ENCODE assay signal across 22 cellular contexts in genomic region chr2:207603486-207603885, GRCh38. TPM values are rescaled to one million over a fixed set of nuclear protein-coding genes. Genes with fewer than 3 reads are reported as not detected.
DNase-seq lines count a peak whose midpoint lies in the region; ATAC-seq and TF ChIP-seq lines count a peak whose summit lies in the region.
"Had no signal": no experiment of that assay in that cellular context is flagged by ENCODE, and none has a peak within 500 bp of the region (broad histone marks: within the 10 kb centered on the region; RNA-seq: fewer than 3 reads in every experiment).

No MANE protein-coding gene starts in this region.

- no peaks in the 10 kb centered on the region for H3K36me3 Mint-ChIP-seq in glutamatergic neuron (ENCODE audit: unreplicated experiment)
- peaks cover 32 to 48% of the 10 kb centered on the region in 2 donors for H3K36me3 Mint-ChIP-seq in stimulated activated naive B cell treated with anti-CD40 and anti-IgM and Interleukin-4, amounts not matched to agents 10 μg/mL and 1 μg/mL and 100 μg/mL, for 72 hours

- no peak for ATAC-seq in stimulated activated naive B cell treated with anti-CD40 and anti-IgM and Interleukin-4, amounts not matched to agents 10 μg/mL and 1 μg/mL and 100 μg/mL, for 72 hours (replicated peaks)
- ATAC-seq in GM19395 (IDR thresholded peaks at IDR 0.05; ENCODE audit: unreplicated experiment) = no peak
- ATAC-seq: activated CD4-positive, CD25-positive, alpha-beta regulatory T cell treated with anti-CD3 and anti-CD28 coated beads, Interleukin-2, amount 50 U/mL, for 24 hours had no signal

- TF ChIP-seq CTCF in cardiac muscle cell (IDR thresholded peaks at IDR 0.05; ENCODE audit: low read depth, low read length) = no peak
- no peak for TF ChIP-seq CTCF in right atrium auricular region (IDR thresholded peaks at IDR 0.05)
- no peak for TF ChIP-seq CTCF in glutamatergic neuron (IDR thresholded peaks at IDR 0.05; ENCODE audit: partially characterized antibody, unreplicated experiment)

- H3K4me1 Mint-ChIP-seq in glutamatergic neuron (ENCODE audit: low read depth, unreplicated experiment) = peaks cover 44% of the 10 kb centered on the region
- peaks cover 12 to 25% of the 10 kb centered on the region in 2 donors for H3K4me1 Mint-ChIP-seq in stimulated activated naive B cell treated with anti-CD40 and anti-IgM and Interleukin-4, amounts not matched to agents 10 μg/mL and 1 μg/mL and 100 μg/mL, for 72 hours
- H3K4me1 Mint-ChIP-seq: H9 had no signal

- H3K9me3 ChIP-seq in cardiac muscle cell (ENCODE audit: low read depth) = no peaks in the 10 kb centered on the region
- no peaks in the 10 kb centered on the region for H3K9me3 ChIP-seq in right atrium auricular region
- H3K9me3 ChIP-seq: prostate gland, stomach had no signal

- no peak overlapping the region for H3K4me3 ChIP-seq in cardiac muscle cell
- no peak overlapping the region for H3K4me3 ChIP-seq in right atrium auricular region
- H3K4me3 ChIP-seq: prostate gland, stomach had no signal

- peak overlapping the region; percentile 66 for H3K4me3 Mint-ChIP-seq in glutamatergic neuron (ENCODE audit: unreplicated experiment)
- no peak overlapping the region for H3K4me3 Mint-ChIP-seq in stimulated activated naive B cell treated with anti-CD40 and anti-IgM and Interleukin-4, amounts not matched to agents 10 μg/mL and 1 μg/mL and 100 μg/mL, for 72 hours
- H3K4me3 Mint-ChIP-seq: H9, nephron, type B pancreatic cell had no signal

- H3K4me1 ChIP-seq in cardiac muscle cell (ENCODE audit: low read depth) = no peaks in the 10 kb centered on the region
- no peaks in the 10 kb centered on the region for H3K4me1 ChIP-seq in right atrium auricular region
- H3K4me1 ChIP-seq: prostate gland, stomach had no signal

- H3K27ac ChIP-seq in cardiac muscle cell (peak overlapping the region; percentile 61), right atrium auricular region (no peak overlapping the region)
- H3K27ac ChIP-seq: prostate gland, stomach had no signal

- H3K36me3 ChIP-seq in cardiac muscle cell (peaks cover 6% of the 10 kb centered on the region), right atrium auricular region (no peaks in the 10 kb centered on the region)
- H3K36me3 ChIP-seq: prostate gland had no signal

- H3K27me3 ChIP-seq in cardiac muscle cell = no peaks in the 10 kb centered on the region
- no peaks in the 10 kb centered on the region for H3K27me3 ChIP-seq in right atrium auricular region
- H3K27me3 ChIP-seq: stomach had no signal

- DNase-seq in cardiac muscle cell (ENCODE audit: low read depth in 1 of 2, low spot score in 1 of 2) (no peak), right atrium auricular region (ENCODE audit: low spot score) (no peak), SK-MEL-5 (ENCODE audit: low read depth, low spot score) (peak; percentile 68), glutamatergic neuron (no peak), NCI-H526 (lab: John Stamatoyannopoulos, UW) (no peak), NCI-H2171 (lab: John Stamatoyannopoulos, UW) (no peak)
- no peak for DNase-seq in stimulated activated naive B cell treated with anti-CD40 and anti-IgM and Interleukin-4, amounts not matched to agents 10 μg/mL and 1 μg/mL and 100 μg/mL, for 72 hours
- DNase-seq: anterior cingulate cortex; central memory CD4-positive, alpha-beta T cell; DMS79 treated with DMSO at 0.1 percent for 48 hours; H9; mammary epithelial cell; NCI-H1048; NCI-H2029; NCI-H446 treated with DMSO at 0.1 percent for 48 hours; stimulated activated CD4-positive, alpha-beta T cell treated with anti-CD3 and anti-CD28 coated beads, Interleukin-2, amount 100 ng/mL, for 24 hours; stomach had no signal

- in situ Hi-C loops in SK-MEL-5 (cut with HindIII; ENCODE audit: low pct_unique_long_range_greater_than_20kb, low sequenced_read_pairs) = no loop called here

- peaks cover 2% of the 10 kb centered on the region for H3K27me3 Mint-ChIP-seq in glutamatergic neuron (ENCODE audit: unreplicated experiment)
- H3K27me3 Mint-ChIP-seq in stimulated activated naive B cell treated with anti-CD40 and anti-IgM and Interleukin-4, amounts not matched to agents 10 μg/mL and 1 μg/mL and 100 μg/mL, for 72 hours = no peaks in the 10 kb centered on the region
- H3K27me3 Mint-ChIP-seq: type B pancreatic cell had no signal

- peak overlapping the region; percentile 93 for H3K27ac Mint-ChIP-seq in glutamatergic neuron (ENCODE audit: unreplicated experiment)
- H3K27ac Mint-ChIP-seq in stimulated activated naive B cell treated with anti-CD40 and anti-IgM and Interleukin-4, amounts not matched to agents 10 μg/mL and 1 μg/mL and 100 μg/mL, for 72 hours = peak overlapping the region; percentile 63
- H3K27ac Mint-ChIP-seq: type B pancreatic cell had no signal

- H3K9me3 Mint-ChIP-seq in glutamatergic neuron (ENCODE audit: unreplicated experiment) = peaks cover 10% of the 10 kb centered on the region
- H3K9me3 Mint-ChIP-seq in stimulated activated naive B cell treated with anti-CD40 and anti-IgM and Interleukin-4, amounts not matched to agents 10 μg/mL and 1 μg/mL and 100 μg/mL, for 72 hours = peaks cover 0 to 4% of the 10 kb centered on the region in 2 donors
- H3K9me3 Mint-ChIP-seq: nephron, type B pancreatic cell had no signal

RNA-seq across cellular contexts. Expression of gene METTL21A, which starts 21.7 kb away (rescaled TPM):
- 39.8 and 50.7 TPM in 2 replicates for total RNA-seq in cardiac muscle cell
- polyA plus RNA-seq in cardiac muscle cell = 49.3 and 55.9 TPM in 2 replicates
- 10 to 100 TPM; 14.9 to 16.9 TPM for total RNA-seq in right atrium auricular region
- 38.9 and 39.1 TPM in 2 replicates for total RNA-seq in SK-MEL-5 (2014; rRNA removed; shearing (Covaris generic))
- 37.9 and 41.0 TPM in 2 replicates for polyA plus RNA-seq in SK-MEL-5 (2015; cell fraction: cytosol; rRNA removed)
- polyA plus RNA-seq in SK-MEL-5 (2015; cell fraction: nucleus; rRNA removed) = 14.2 and 21.8 TPM in 2 replicates
- total RNA-seq in glutamatergic neuron (ENCODE audit: unreplicated experiment) = 19.3 TPM
